In genomic region chr2:28137221-28137620, GRCh38 we compare ENCODE assay signal across 12 cellular contexts.
DNase-seq lines count a peak whose midpoint lies in the region; ATAC-seq and TF ChIP-seq lines count a peak whose summit lies in the region.
"Had no signal": no experiment of that assay in that cellular context is flagged by ENCODE, and none has a peak within 500 bp of the region (broad histone marks: within the 10 kb centered on the region; RNA-seq: fewer than 3 reads in every experiment).

No MANE protein-coding gene starts in this region.

- TF ChIP-seq CTCF in SK-N-SH (IDR thresholded peaks at IDR 0.05) = no peak
- no peak for TF ChIP-seq CTCF in foreskin fibroblast (IDR thresholded peaks at IDR 0.05; ENCODE audit: low read depth, low read length)

- DNase-seq in GM23248 (peak; percentile 98), SK-N-SH (no peak), foreskin fibroblast (peak; percentile 83 to 93), smooth muscle cell of the brain vasculature (ENCODE audit: low read depth, low spot score) (peak; percentile 93), NCI-H524 (lab: John Stamatoyannopoulos, UW) (no peak), germinal center (ENCODE audit: low spot score) (no peak)
- DNase-seq in stimulated activated CD4-positive, alpha-beta T cell treated with anti-CD3 and anti-CD28 coated beads, Interleukin-4, amount 100 ng/mL, for 1 hour = no peak
- DNase-seq: colonic mucosa; stimulated activated CD4-positive, alpha-beta T cell treated with anti-CD3 and anti-CD28 coated beads, Interleukin-15, amount 100 ng/mL, for 24 hours had no signal

- H3K36me3 ChIP-seq in GM23248 (ENCODE audit: low read depth) (no peaks in the 10 kb centered on the region), SK-N-SH (replicated peaks in 1 of 2; ENCODE audit: control insufficient read depth in 1 of 2, insufficient read depth in 2 of 2, low read length in 1 of 2) (no peaks in the 10 kb centered on the region)
- H3K36me3 ChIP-seq: colonic mucosa had no signal

- H3K9me2 ChIP-seq in GM23248 (ENCODE audit: insufficient read depth) = no peaks in the 10 kb centered on the region
- no peaks in the 10 kb centered on the region for H3K9me2 ChIP-seq in SK-N-SH

- POLR2A ChIA-PET in SK-N-SH (lab: Yijun Ruan, JAX) = no interaction called here

- peak overlapping the region; percentile 31 for H3K27ac ChIP-seq in GM23248
- H3K27ac ChIP-seq in SK-N-SH (ENCODE audit: low read depth in 2 of 2, low read length in 1 of 2) = peak overlapping the region; percentile 22 to 23; a peak in 2 of 4 replicates
- H3K27ac ChIP-seq: colonic mucosa had no signal

- ATAC-seq in HG02798 (IDR thresholded peaks at IDR 0.05; ENCODE audit: poor library complexity, unreplicated experiment) = no peak
- ATAC-seq: GM23338, Panc1 had no signal

- H2AFZ ChIP-seq in GM23248 (no peak overlapping the region), SK-N-SH (ENCODE audit: low read depth) (no peak overlapping the region)
- H2AFZ ChIP-seq: GM23338 had no signal

- H3F3A ChIP-seq in GM23248 (ENCODE audit: insufficient read depth) = peaks cover 11% of the 10 kb centered on the region
- H3F3A ChIP-seq in SK-N-SH (replicated peaks; ENCODE audit: insufficient read depth) = peaks cover 3% of the 10 kb centered on the region

- no peaks in the 10 kb centered on the region for H4K20me1 ChIP-seq in GM23248 (ENCODE audit: insufficient read depth)
- H4K20me1 ChIP-seq in SK-N-SH (ENCODE audit: insufficient read depth) = no peaks in the 10 kb centered on the region

- H3K27me3 ChIP-seq in GM23248 (replicated peaks; ENCODE audit: insufficient read depth) = no peaks in the 10 kb centered on the region
- H3K27me3 ChIP-seq in SK-N-SH (ENCODE audit: insufficient read depth) = no peaks in the 10 kb centered on the region
- H3K27me3 ChIP-seq: colonic mucosa had no signal

- H3K4me1 ChIP-seq in GM23248 (ENCODE audit: insufficient read depth) = peaks cover 12% of the 10 kb centered on the region
- H3K4me1 ChIP-seq in SK-N-SH (ENCODE audit: control insufficient read depth in 1 of 2, insufficient read depth in 2 of 2, low read depth in 1 of 2, low read length in 1 of 2) = peaks cover 0 to 8% of the 10 kb centered on the region in 2 experiments; a peak in 2 of 4 replicates
- H3K4me1 ChIP-seq: colonic mucosa had no signal

- TF ChIP-seq RAD21 in SK-N-SH (IDR thresholded peaks at IDR 0.05; ENCODE audit: low read length) = no peak

- TF ChIP-seq EP300 in SK-N-SH (IDR thresholded peaks at IDR 0.05; ENCODE audit: borderline replicate concordance in 1 of 2, low read depth in 1 of 2, low read length in 1 of 2) = no peak

- H3K4me3 ChIP-seq in GM23248 (peak overlapping the region; percentile 20), SK-N-SH (ENCODE audit: low read depth in 2 of 2, low read length in 1 of 2) (no peak overlapping the region), foreskin fibroblast (ENCODE audit: low read depth in 1 of 2, low read length in 2 of 2) (no peak overlapping the region)
- H3K4me3 ChIP-seq: colonic mucosa, GM23338 had no signal

- H3K9ac ChIP-seq in GM23248 (peak overlapping the region; percentile 35; the same call in 1 of the 2 replicates), SK-N-SH (no peak overlapping the region)

- WGBS in GM23248 (ENCODE audit: low coverage in 1 of 2, low lambda C conversion rate in 2 of 2, missing lambda C conversion rate in 2 of 2), 2 experiments = 0 to 1% methylated on average over 2 of the region's 2 CpGs
- 23% methylated on average over 2 of the region's 2 CpGs for WGBS in SK-N-SH (ENCODE audit: low lambda C conversion rate)

- in situ Hi-C loops in GM23248 (cut with MboI) = no loop called here

- H3K4me2 ChIP-seq in GM23248 (ENCODE audit: unreplicated experiment) = peak overlapping the region; percentile 60
- peak overlapping the region; percentile 0; the same call in 1 of the 2 replicates for H3K4me2 ChIP-seq in SK-N-SH
- H3K4me2 ChIP-seq: GM23338 had no signal

- CTCF ChIA-PET in SK-N-SH (lab: Yijun Ruan, JAX) = interaction anchor here (0.7 to 1.6 kb wide), 4 partner anchors 18 to 414 kb away, joined by 3 to 5 read pairs (median 4); no protein-coding TSS in a partner anchor

- H3K9me3 ChIP-seq in GM23248 (ENCODE audit: low read depth) (no peaks in the 10 kb centered on the region), SK-N-SH (no peaks in the 10 kb centered on the region)
- H3K9me3 ChIP-seq: colonic mucosa had no signal

- H3K79me2 ChIP-seq in GM23248 (ENCODE audit: insufficient read depth) (no peaks in the 10 kb centered on the region), SK-N-SH (ENCODE audit: insufficient read depth) (no peaks in the 10 kb centered on the region)

TF ChIP-seq in SK-N-SH, 30 proteins besides CTCF, POLR2A, EP300 and RAD21 (continues in another document):
- no peak for TF ChIP-seq POLR2AphosphoS5 (IDR thresholded peaks at IDR 0.05; ENCODE audit: low read depth, low read length)
- no peak for TF ChIP-seq TEAD4 (IDR thresholded peaks at IDR 0.05; ENCODE audit: borderline replicate concordance, insufficient read depth)
- TF ChIP-seq USF2 (IDR thresholded peaks at IDR 0.05; ENCODE audit: borderline replicate concordance, low read depth, low read length) = no peak
- no peak for TF ChIP-seq MXI1 (IDR thresholded peaks at IDR 0.05; ENCODE audit: low read depth, low read length)
- no peak for TF ChIP-seq YY1 (IDR thresholded peaks at IDR 0.05; ENCODE audit: low read depth)
- TF ChIP-seq FOXJ3 (CRISPR knock-in tag; IDR thresholded peaks at IDR 0.05) = no peak
- TF ChIP-seq, protein P1, sequence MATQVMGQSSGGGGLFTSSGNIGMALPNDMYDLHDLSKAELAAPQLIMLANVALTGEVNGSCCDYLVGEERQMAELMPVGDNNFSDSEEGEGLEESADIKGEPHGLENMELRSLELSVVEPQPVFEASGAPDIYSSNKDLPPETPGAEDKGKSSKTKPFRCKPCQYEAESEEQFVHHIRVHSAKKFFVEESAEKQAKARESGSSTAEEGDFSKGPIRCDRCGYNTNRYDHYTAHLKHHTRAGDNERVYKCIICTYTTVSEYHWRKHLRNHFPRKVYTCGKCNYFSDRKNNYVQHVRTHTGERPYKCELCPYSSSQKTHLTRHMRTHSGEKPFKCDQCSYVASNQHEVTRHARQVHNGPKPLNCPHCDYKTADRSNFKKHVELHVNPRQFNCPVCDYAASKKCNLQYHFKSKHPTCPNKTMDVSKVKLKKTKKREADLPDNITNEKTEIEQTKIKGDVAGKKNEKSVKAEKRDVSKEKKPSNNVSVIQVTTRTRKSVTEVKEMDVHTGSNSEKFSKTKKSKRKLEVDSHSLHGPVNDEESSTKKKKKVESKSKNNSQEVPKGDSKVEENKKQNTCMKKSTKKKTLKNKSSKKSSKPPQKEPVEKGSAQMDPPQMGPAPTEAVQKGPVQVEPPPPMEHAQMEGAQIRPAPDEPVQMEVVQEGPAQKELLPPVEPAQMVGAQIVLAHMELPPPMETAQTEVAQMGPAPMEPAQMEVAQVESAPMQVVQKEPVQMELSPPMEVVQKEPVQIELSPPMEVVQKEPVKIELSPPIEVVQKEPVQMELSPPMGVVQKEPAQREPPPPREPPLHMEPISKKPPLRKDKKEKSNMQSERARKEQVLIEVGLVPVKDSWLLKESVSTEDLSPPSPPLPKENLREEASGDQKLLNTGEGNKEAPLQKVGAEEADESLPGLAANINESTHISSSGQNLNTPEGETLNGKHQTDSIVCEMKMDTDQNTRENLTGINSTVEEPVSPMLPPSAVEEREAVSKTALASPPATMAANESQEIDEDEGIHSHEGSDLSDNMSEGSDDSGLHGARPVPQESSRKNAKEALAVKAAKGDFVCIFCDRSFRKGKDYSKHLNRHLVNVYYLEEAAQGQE (IDR thresholded peaks at IDR 0.05; ENCODE audit: low read depth, low read length) = no peak
- TF ChIP-seq MEF2A (IDR thresholded peaks at IDR 0.05; ENCODE audit: borderline replicate concordance, low read depth) = no peak
- no peak for TF ChIP-seq NRF1 (IDR thresholded peaks at IDR 0.05; ENCODE audit: low read depth, low read length)
- no peak for TF ChIP-seq SMC3 (IDR thresholded peaks at IDR 0.05; ENCODE audit: low read depth, low read length)
- TF ChIP-seq RCOR1 (IDR thresholded peaks at IDR 0.05; ENCODE audit: low read length) = no peak
- no peak for TF ChIP-seq TAF1 (IDR thresholded peaks at IDR 0.05; ENCODE audit: borderline replicate concordance, low read depth, low read length)
- TF ChIP-seq PBX3 (IDR thresholded peaks at IDR 0.05) = peak; percentile 19; the same call in 1 of the 2 replicates
- 0 out of 2 replicates have a peak, but pooled peaks have one; percentile 2 for TF ChIP-seq JUND (IDR thresholded peaks at IDR 0.05)
- TF ChIP-seq, protein P2, sequence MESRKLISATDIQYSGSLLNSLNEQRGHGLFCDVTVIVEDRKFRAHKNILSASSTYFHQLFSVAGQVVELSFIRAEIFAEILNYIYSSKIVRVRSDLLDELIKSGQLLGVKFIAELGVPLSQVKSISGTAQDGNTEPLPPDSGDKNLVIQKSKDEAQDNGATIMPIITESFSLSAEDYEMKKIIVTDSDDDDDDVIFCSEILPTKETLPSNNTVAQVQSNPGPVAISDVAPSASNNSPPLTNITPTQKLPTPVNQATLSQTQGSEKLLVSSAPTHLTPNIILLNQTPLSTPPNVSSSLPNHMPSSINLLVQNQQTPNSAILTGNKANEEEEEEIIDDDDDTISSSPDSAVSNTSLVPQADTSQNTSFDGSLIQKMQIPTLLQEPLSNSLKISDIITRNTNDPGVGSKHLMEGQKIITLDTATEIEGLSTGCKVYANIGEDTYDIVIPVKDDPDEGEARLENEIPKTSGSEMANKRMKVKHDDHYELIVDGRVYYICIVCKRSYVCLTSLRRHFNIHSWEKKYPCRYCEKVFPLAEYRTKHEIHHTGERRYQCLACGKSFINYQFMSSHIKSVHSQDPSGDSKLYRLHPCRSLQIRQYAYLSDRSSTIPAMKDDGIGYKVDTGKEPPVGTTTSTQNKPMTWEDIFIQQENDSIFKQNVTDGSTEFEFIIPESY (IDR thresholded peaks at IDR 0.05; ENCODE audit: borderline replicate concordance, low read depth) = no peak

Comparison
In these comparisons a context has a peak if more than half of its experiments do, and no peak if none do; other contexts are left out.
1. DNase-seq: peak in GM23248 (single experiment), foreskin fibroblast (2 of 2) and smooth muscle cell of the brain vasculature (single experiment); none in SK-N-SH (single experiment), NCI-H524 (0 of 2), germinal center (single experiment) and stimulated activated CD4-positive, alpha-beta T cell treated with anti-CD3 and anti-CD28 coated beads, Interleukin-4, amount 100 ng/mL, for 1 hour (single experiment).